ENCODE assay signal across 8 cellular contexts in the genomic region with DNA sequence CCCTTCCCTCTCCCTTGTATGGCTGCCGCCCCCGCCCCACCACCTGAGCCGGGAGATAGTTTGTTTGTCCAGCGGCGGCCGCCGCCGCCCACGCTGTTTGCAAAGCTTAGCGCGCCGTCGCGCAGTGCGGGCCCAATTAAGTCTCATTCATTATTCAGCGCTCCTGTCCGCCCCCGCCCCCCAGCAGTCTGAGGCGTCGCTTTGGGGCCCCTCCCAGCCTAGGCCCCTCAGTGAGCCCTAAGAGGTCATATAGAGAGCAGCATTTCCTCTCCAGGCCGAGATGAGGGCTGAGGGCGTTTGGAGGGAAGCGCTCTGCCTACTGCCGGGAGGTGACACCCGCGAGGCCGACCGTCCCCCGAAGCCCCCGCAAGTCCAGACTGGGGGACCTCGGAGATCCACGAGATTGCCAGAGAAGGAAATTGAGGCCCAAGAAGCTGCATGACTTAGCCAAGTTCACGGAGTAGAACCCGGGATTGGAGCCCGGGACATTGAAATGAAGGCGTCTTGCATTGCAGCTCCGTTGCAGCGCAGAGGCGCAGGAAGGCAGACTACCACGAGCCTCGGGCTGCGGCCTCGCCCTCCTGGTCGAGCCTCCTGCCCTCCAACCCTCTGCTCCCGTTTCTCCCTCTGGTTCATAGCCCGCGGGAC. TPM values are rescaled to one million over a fixed set of nuclear protein-coding genes. Genes with fewer than 3 reads are reported as not detected.
DNase-seq lines count a peak whose midpoint lies in the region; ATAC-seq and TF ChIP-seq lines count a peak whose summit lies in the region.

TSS of gene DNAJC22 (plus strand) at position 230 of the 648 bp plus-strand sequence. CDS start 1,985 bp downstream, outside the sequence.

- H3K27ac ChIP-seq in right cardiac atrium (ENCODE audit: low read length), result no peak within 1 kb of the TSS

- peak in 1 of 2 donors; percentile 5 for ATAC-seq in right cardiac atrium

- BruUV-seq in Caco-2 (replicated peaks; lab: Mats Ljungman, UMichigan), result no TSS peak

- peaks cover 16% of the 10 kb centered on the region for H3K4me1 ChIP-seq in Caco-2
- H3K4me1 ChIP-seq in right cardiac atrium (ENCODE audit: control insufficient read depth, insufficient read depth, low read length), result peaks cover 5% of the 10 kb centered on the region

- H3K27me3 Mint-ChIP-seq in Caco-2 (ENCODE audit: insufficient read depth, unreplicated experiment), result no peaks in the 10 kb centered on the region

- H3K9me3 ChIP-seq in Caco-2 (no peaks in the 10 kb centered on the region), right cardiac atrium (ENCODE audit: control insufficient read depth, low read length) (no peaks in the 10 kb centered on the region)

- 1% methylated on average over 47 of the region's 47 CpGs for WGBS in right cardiac atrium

- peaks cover 14% of the 10 kb centered on the region for H3K4me1 Mint-ChIP-seq in Caco-2 (ENCODE audit: low read depth, unreplicated experiment)

- H3K36me3 Mint-ChIP-seq in Caco-2 (ENCODE audit: insufficient read depth, unreplicated experiment), result peaks cover 26% of the 10 kb centered on the region

- H3K27me3 ChIP-seq in Caco-2 (replicated peaks; ENCODE audit: control insufficient read depth, insufficient read depth, low read length) (no peaks in the 10 kb centered on the region), right cardiac atrium (ENCODE audit: control insufficient read depth, insufficient read depth) (no peaks in the 10 kb centered on the region)

- H3K4me3 ChIP-seq in Caco-2 (ENCODE audit: low read depth, low read length) (peak within 1 kb of the TSS; percentile 43), right cardiac atrium (ENCODE audit: low read length) (peak within 1 kb of the TSS; percentile 56), skeletal muscle cell (ENCODE audit: low read depth, low read length) (peak within 1 kb of the TSS; percentile 42)

- peak; percentile 61 to 63 for DNase-seq in Caco-2
- peak; percentile 28 for DNase-seq in HT-29 (ENCODE audit: low spot score)
- peak; percentile 78 for DNase-seq in activated CD8-positive, alpha-beta memory T cell treated with anti-CD3 and anti-CD28 coated beads for 24 hours
- peak in 2 of 3 donors; percentile 60 to 68 for DNase-seq in right cardiac atrium
- no peak for DNase-seq in skeletal muscle cell (ENCODE audit: low read depth)
- DNase-seq in NCI-H2107 (lab: John Stamatoyannopoulos, UW), result no peak
- no peak for DNase-seq in ecto neural progenitor cell (ENCODE audit: low spot score)
- no peak for DNase-seq in MV-4-11 (lab: John Stamatoyannopoulos, UW)

- CTCF ChIA-PET in Caco-2 (lab: Charles Lee), result interaction anchor here (0.5 to 3.5 kb wide), 27 partner anchors 9 to 389 kb away, joined by 3 to 153 read pairs (median 5); partner anchors contain the start of genes ARF3, C1QL4, KCNH3 and PRPH

- POLR2A ChIA-PET in Caco-2 (lab: Charles Lee), result interaction anchor here (0.5 to 2.7 kb wide), 6 partner anchors 10 to 213 kb away, joined by 3 to 30 read pairs (median 8); partner anchors contain the start of genes SPATS2 and TROAP

- intact Hi-C loops in Caco-2 (cut with micrococcal nuclease; ENCODE audit: unreplicated experiment), result loop anchor here (1.0 to 2.0 kb wide), 3 partner anchors 15 to 58 kb away; no protein-coding TSS in a partner anchor
- intact Hi-C loops in right cardiac atrium (cut with DNase I), result no loop called here

- peak within 1 kb of the TSS; percentile 98 for H3K27ac Mint-ChIP-seq in Caco-2 (ENCODE audit: unreplicated experiment)

- H3K36me3 ChIP-seq in Caco-2 (ENCODE audit: control insufficient read depth, insufficient read depth, low read length), result peaks cover 4% of the 10 kb centered on the region

- peak in 1 of 2 experiments; percentile 0 for TF ChIP-seq CTCF in Caco-2 (IDR thresholded peaks at IDR 0.05; ENCODE audit: insufficient read depth in 1 of 2, low read depth in 1 of 2, low read length in 1 of 2, severe bottlenecking in 1 of 2, unreplicated experiment in 1 of 2)

- H3K4me3 Mint-ChIP-seq in Caco-2 (ENCODE audit: unreplicated experiment), result peak within 1 kb of the TSS; percentile 90

- H3K9me3 Mint-ChIP-seq in Caco-2 (ENCODE audit: unreplicated experiment), result no peaks in the 10 kb centered on the region

RNA-seq across cellular contexts. Expression of gene DNAJC22, which starts in this region (rescaled TPM):
- total RNA-seq in Caco-2 (2022) (40.6 and 47.7 TPM in 2 replicates), right cardiac atrium (under 1 TPM; 0.24 to 0.86 (median 0.44) TPM)
- total RNA-seq in HT-29 (2014; rRNA removed; shearing (Covaris generic)), result 8.2 and 9.2 TPM in 2 replicates
- 0.09 TPM for polyA plus RNA-seq in right cardiac atrium

Comparison
In these comparisons a context has a peak if more than half of its experiments do, and no peak if none do; other contexts are left out.
1. Peak in DNase-seq and H3K4me3 ChIP-seq in right cardiac atrium; RNA of the gene not detected or under 1 TPM.
2. DNase-seq: peak in Caco-2 (2 of 2), HT-29 (single experiment) and activated CD8-positive, alpha-beta memory T cell treated with anti-CD3 and anti-CD28 coated beads for 24 hours (single experiment); none in skeletal muscle cell (single experiment), NCI-H2107 (single experiment), ecto neural progenitor cell (single experiment) and MV-4-11 (single experiment).
3. Peak in every context shown above with its lines, with median percentiles within 50 percentile points of each other: H3K4me3 ChIP-seq.